ENCODE assay signal across 28 cellular contexts in the genomic region with DNA sequence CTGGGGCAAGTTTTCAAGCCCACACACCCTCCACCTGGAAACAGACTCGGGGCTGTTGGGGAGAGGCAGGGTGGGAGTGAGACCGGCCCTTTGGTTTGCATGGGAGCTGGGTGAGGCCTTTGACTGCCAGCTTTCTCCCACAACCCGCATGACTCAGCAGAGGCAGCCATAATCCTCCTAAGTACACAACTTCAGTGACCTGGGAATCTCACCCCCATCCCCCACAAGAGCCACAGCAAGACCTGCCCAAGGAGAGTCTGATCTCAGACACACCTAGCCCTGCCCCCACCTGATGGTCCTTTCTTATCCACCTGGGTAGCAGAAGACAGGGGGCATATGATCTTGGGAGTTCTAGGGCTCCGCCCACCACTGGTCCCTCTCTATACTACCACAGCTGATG.
"Had no signal": no experiment of that assay in that cellular context is flagged by ENCODE, and none has a peak within 500 bp of the region (broad histone marks: within the 10 kb centered on the region; RNA-seq: fewer than 3 reads in every experiment).

No MANE protein-coding gene starts in this region.

- H3K9me3 ChIP-seq: esophagus squamous epithelium, heart right ventricle, ovary, psoas muscle, stomach, thyroid gland had no signal

- DNase-seq: effector CD8-positive, alpha-beta T cell; erythroblast; esophagus squamous epithelium; foreskin melanocyte; glutamatergic neuron; heart right ventricle; hippocampal formation; left cardiac atrium; left lung; mesendoderm; midbrain; natural killer cell; occipital lobe; ovary; posterior cingulate gyrus; retina; stimulated activated CD4-positive, alpha-beta T cell treated with anti-CD3 and anti-CD28 coated beads, Interleukin-12 subunit alpha, Interleukin-12 subunit beta, amount 100 ng/mL, for 4 hours; stimulated activated CD4-positive, alpha-beta T cell treated with anti-CD3 and anti-CD28 coated beads, Interleukin-1b, Interleukin-23, amount 100 ng/mL, for 48 hours; stimulated activated CD4-positive, alpha-beta T cell treated with anti-CD3 and anti-CD28 coated beads, Interleukin-4, amount 100 ng/mL, for 1 hour; stimulated activated naive CD4-positive, alpha-beta T cell treated with Interleukin-2 at 50 U/mL for 16 hours; stomach; thyroid gland had no signal

- H3K4me1 ChIP-seq: esophagus squamous epithelium, heart right ventricle, left lung, psoas muscle, stomach, thyroid gland had no signal

- H3K4me3 Mint-ChIP-seq: dendritic cell treated with granulocyte-macrophage colony-stimulating factor and Interleukin-4, amounts not matched to agents 40 ng/mL and 50 ng/mL, for 4 days; natural killer cell; stimulated activated effector memory CD8-positive, alpha-beta T cell treated with anti-CD3 and anti-CD28 coated beads, Interleukin-12 subunit alpha, Interleukin-12 subunit beta, amount 100 ng/mL, for 72 hours; type B pancreatic cell had no signal

- H3K36me3 Mint-ChIP-seq: stimulated activated effector memory CD8-positive, alpha-beta T cell treated with anti-CD3 and anti-CD28 coated beads, Interleukin-12 subunit alpha, Interleukin-12 subunit beta, amount 100 ng/mL, for 72 hours; type B pancreatic cell had no signal

- H3K27ac Mint-ChIP-seq: dendritic cell treated with granulocyte-macrophage colony-stimulating factor and Interleukin-4, amounts not matched to agents 40 ng/mL and 50 ng/mL, for 4 days; natural killer cell; stimulated activated effector memory CD8-positive, alpha-beta T cell treated with anti-CD3 and anti-CD28 coated beads, Interleukin-12 subunit alpha, Interleukin-12 subunit beta, amount 100 ng/mL, for 72 hours; type B pancreatic cell had no signal

- H3K4me3 ChIP-seq: esophagus squamous epithelium, heart right ventricle, left lung, ovary, psoas muscle, smooth muscle cell, stomach, thyroid gland had no signal

- H3K36me3 ChIP-seq: esophagus squamous epithelium, heart right ventricle, left lung, ovary, stomach, thyroid gland had no signal

- H3K4me1 Mint-ChIP-seq: natural killer cell; stimulated activated effector memory CD8-positive, alpha-beta T cell treated with anti-CD3 and anti-CD28 coated beads, Interleukin-12 subunit alpha, Interleukin-12 subunit beta, amount 100 ng/mL, for 72 hours had no signal

- H3K27me3 Mint-ChIP-seq: dendritic cell treated with granulocyte-macrophage colony-stimulating factor and Interleukin-4, amounts not matched to agents 40 ng/mL and 50 ng/mL, for 4 days; type B pancreatic cell had no signal

- H3K27me3 ChIP-seq: esophagus squamous epithelium, heart right ventricle, left lung, ovary, stomach, thyroid gland had no signal

- ATAC-seq: heart right ventricle; left cardiac atrium; left lung; natural killer cell; psoas muscle; sciatic nerve; stimulated activated effector memory CD8-positive, alpha-beta T cell treated with anti-CD3 and anti-CD28 coated beads, Interleukin-12 subunit alpha, Interleukin-12 subunit beta, amount 100 ng/mL, for 72 hours had no signal

- H3K27ac ChIP-seq: esophagus squamous epithelium, heart right ventricle, left lung, ovary, psoas muscle, stomach, thyroid gland had no signal
